ENCODE assay signal across 27 cellular contexts in genomic region chr1:58580186-58580585, GRCh38. TPM values are rescaled to one million over a fixed set of nuclear protein-coding genes. Genes with fewer than 3 reads are reported as not detected.
DNase-seq lines count a peak whose midpoint lies in the region; ATAC-seq and TF ChIP-seq lines count a peak whose summit lies in the region.
"Had no signal": no experiment of that assay in that cellular context is flagged by ENCODE, and none has a peak within 500 bp of the region (broad histone marks: within the 10 kb centered on the region; RNA-seq: fewer than 3 reads in every experiment).

No MANE protein-coding gene starts in this region.

- H3K27ac ChIP-seq in neuronal stem cell (replicated peaks; ENCODE audit: low read length) (no peak overlapping the region), PC-3 (ENCODE audit: low read length) (no peak overlapping the region), ovary (no peak overlapping the region)
- H3K27ac ChIP-seq: right atrium auricular region, WERI-Rb-1 had no signal

- H3K14ac ChIP-seq in neuronal stem cell (ENCODE audit: low read length) = no peak overlapping the region

- H3F3A ChIP-seq in PC-3 (ENCODE audit: low read length, unreplicated experiment) = peaks cover 5% of the 10 kb centered on the region

- TF ChIP-seq POLR2A in ovary (IDR thresholded peaks at IDR 0.05) = no peak

- H3K4me3 ChIP-seq in astrocyte of the spinal cord (ENCODE audit: low read depth, low read length) = no peak overlapping the region
- no peak overlapping the region for H3K4me3 ChIP-seq in neuronal stem cell (ENCODE audit: low read length in 2 of 2)
- H3K4me3 ChIP-seq in PC-3 (ENCODE audit: low read length) = no peak overlapping the region
- H3K4me3 ChIP-seq in ovary = no peak overlapping the region
- H3K4me3 ChIP-seq: right atrium auricular region, upper lobe of left lung had no signal

- H3K9me3 ChIP-seq in neuronal stem cell (replicated peaks in 1 of 2; ENCODE audit: control insufficient read depth in 2 of 2, insufficient read depth in 1 of 2, low read depth in 1 of 2, low read length in 2 of 2) = peaks cover 0 to 5% of the 10 kb centered on the region in 2 donors
- H3K9me3 ChIP-seq in PC-3 (ENCODE audit: low read length) = no peaks in the 10 kb centered on the region
- H3K9me3 ChIP-seq in ovary = no peaks in the 10 kb centered on the region
- H3K9me3 ChIP-seq: right atrium auricular region, upper lobe of left lung had no signal

- H3K9me2 ChIP-seq in PC-3 (replicated peaks; ENCODE audit: low read length) = no peaks in the 10 kb centered on the region

- H4K91ac ChIP-seq in neuronal stem cell (ENCODE audit: low read depth, low read length, poor library complexity) = no peak overlapping the region

- H2BK120ac ChIP-seq in neuronal stem cell (ENCODE audit: low read depth, low read length) = no peak overlapping the region

- H3K4me1 ChIP-seq in neuronal stem cell (ENCODE audit: control insufficient read depth in 2 of 2, insufficient read depth in 1 of 2, low read depth in 1 of 2, low read length in 2 of 2) (peaks cover 0 to 2% of the 10 kb centered on the region in 2 donors), PC-3 (ENCODE audit: insufficient read depth, low read length) (peaks cover 36% of the 10 kb centered on the region), ovary (ENCODE audit: insufficient read depth) (peaks cover 18% of the 10 kb centered on the region)

- no peak overlapping the region for H3K4ac ChIP-seq in neuronal stem cell (ENCODE audit: low read length)

- in situ Hi-C loops in astrocyte of the spinal cord (cut with HindIII; ENCODE audit: low sequenced_read_pairs) = no loop called here

- no peak overlapping the region for H3K23ac ChIP-seq in neuronal stem cell (ENCODE audit: low read depth, low read length, poor library complexity)

- no TSS peak for BruUV-seq in PC-3 (replicated peaks; lab: Mats Ljungman, UMichigan)

- H2AK5ac ChIP-seq in neuronal stem cell (ENCODE audit: low read depth, low read length) = no peak overlapping the region

- CTCF ChIA-PET in PC-3 (lab: Charles Lee) = no interaction called here

- intact Hi-C loops in PC-3 (cut with micrococcal nuclease) (no loop called here), ovary (cut with DNase I) (no loop called here)

- H3K9ac ChIP-seq in neuronal stem cell (ENCODE audit: low read depth, low read length, poor library complexity) = no peak overlapping the region
- H3K9ac ChIP-seq in PC-3 (ENCODE audit: low read length) = no peak overlapping the region

- WGBS in neuronal stem cell (ENCODE audit: extremely low coverage in 2 of 2, insufficient read length in 2 of 2, insufficient replicate concordance in 1 of 2), 2 donors = no CpG with 5 or more reads among the region's 1 CpG
- 11 to 12% (median 11%) methylated on average over 1 of the region's 1 CpG for WGBS in ovary, 3 donors

- H3K79me2 ChIP-seq in PC-3 (ENCODE audit: low read length) = peaks cover 65% of the 10 kb centered on the region

- TF ChIP-seq EP300 in ovary (IDR thresholded peaks at IDR 0.05) = no peak

- no peaks in the 10 kb centered on the region for H3K36me3 ChIP-seq in neuronal stem cell (replicated peaks in 1 of 2; ENCODE audit: control insufficient read depth in 2 of 2, insufficient read depth in 2 of 2, low read length in 2 of 2)
- no peaks in the 10 kb centered on the region for H3K36me3 ChIP-seq in PC-3 (ENCODE audit: low read depth, low read length)
- H3K36me3 ChIP-seq in ovary = no peaks in the 10 kb centered on the region
- H3K36me3 ChIP-seq: right atrium auricular region, upper lobe of left lung, WERI-Rb-1 had no signal

- H4K8ac ChIP-seq in neuronal stem cell (ENCODE audit: low read depth, low read length) = no peak overlapping the region

- no peak overlapping the region for H3K18ac ChIP-seq in neuronal stem cell (ENCODE audit: low read length)

- H3K79me1 ChIP-seq in neuronal stem cell (ENCODE audit: low read depth, low read length) = no peaks in the 10 kb centered on the region

- H4K20me1 ChIP-seq in PC-3 (ENCODE audit: low read length) = peaks cover 15% of the 10 kb centered on the region

- no peak for ATAC-seq in PC-3
- ATAC-seq: activated naive CD8-positive, alpha-beta T cell treated with anti-CD3 and anti-CD28 coated beads, Interleukin-2, amount 50 U/mL, for 24 hours; naive thymus-derived CD8-positive, alpha-beta T cell; Right ventricle myocardium inferior had no signal

- POLR2A ChIA-PET in PC-3 (lab: Charles Lee; ENCODE audit: unreplicated experiment) = no interaction called here

- H2AFZ ChIP-seq in neuronal stem cell (ENCODE audit: low read length) (no peak overlapping the region), PC-3 (ENCODE audit: low read length) (no peak overlapping the region)

- no peak overlapping the region for H2BK15ac ChIP-seq in neuronal stem cell (ENCODE audit: low read length)

- H2BK12ac ChIP-seq in neuronal stem cell (ENCODE audit: low read length) = no peak overlapping the region

- H2BK5ac ChIP-seq in neuronal stem cell (ENCODE audit: low read length) = no peak overlapping the region

- TF ChIP-seq CTCF in astrocyte of the spinal cord (IDR thresholded peaks at IDR 0.05; ENCODE audit: low read depth, low read length) (no peak), PC-3 (conservative IDR thresholded peaks at IDR 0.05; ENCODE audit: low read depth, low read length) (no peak), ovary (IDR thresholded peaks at IDR 0.05) (no peak)

- H3K27me3 ChIP-seq in neuronal stem cell (ENCODE audit: control insufficient read depth in 3 of 3, insufficient read depth in 3 of 3, low read depth in 1 of 3, low read length in 3 of 3) (peaks cover 6 to 22% (median 15%) of the 10 kb centered on the region in 3 experiments), PC-3 (ENCODE audit: low read length) (no peaks in the 10 kb centered on the region), ovary (no peaks in the 10 kb centered on the region)

- DNase-seq in H4 (ENCODE audit: low spot score) (peak; percentile 73), astrocyte of the spinal cord (ENCODE audit: low read depth, low spot score) (peak; percentile 23), iris pigment epithelial cell (ENCODE audit: low read depth) (peak; percentile 27), pons (ENCODE audit: low spot score) (peak; percentile 96), neuronal stem cell (ENCODE audit: low spot score) (no peak), PC-3 (no peak), GDM1 (lab: John Stamatoyannopoulos, UW) (no peak), ovary (no peak)
- DNase-seq: ACHN; activated CD4-positive, alpha-beta T cell treated with anti-CD3 and anti-CD28 coated beads, Interleukin-2, amount 10 ng/mL, durations not matched to agents 24 days and 14 days; activated effector memory CD4-positive, alpha-beta T cell treated with anti-CD3 and anti-CD28 coated beads, Interleukin-2, amount 50 U/mL, for 16 hours; activated naive CD8-positive, alpha-beta T cell treated with anti-CD3 and anti-CD28 coated beads, Interleukin-2, amount 50 U/mL, for 24 hours; activated T-cell treated with anti-CD3 and anti-CD28 coated beads, Interleukin-2, amount 50 U/mL, for 1 hour; DMS79 treated with DMSO at 0.1 percent for 48 hours; KG1; naive thymus-derived CD8-positive, alpha-beta T cell; NCI-H1436; NCI-H2081 treated with DMSO at 0.1 percent for 48 hours; NCI-H345; NCI-H774; SW 1271; T-helper 9 cell; upper lobe of left lung; WERI-Rb-1 had no signal

- no peak overlapping the region for H3K4me2 ChIP-seq in neuronal stem cell (ENCODE audit: insufficient read depth, low read length, poor library complexity, severe bottlenecking)
- no peak overlapping the region for H3K4me2 ChIP-seq in PC-3 (ENCODE audit: low read length)

RNA-seq across cellular contexts. Expression of gene TACSTD2, which starts 3.1 kb away (rescaled TPM):
- not detected in 2 replicates for total RNA-seq in H4 (2014; rRNA removed; shearing (Covaris generic))
- polyA plus RNA-seq in neuronal stem cell (2013, experiment 1 of 2) = not detected
- polyA plus RNA-seq in neuronal stem cell (2013, experiment 2 of 2) = 0.04 TPM
- total RNA-seq in PC-3 (2014; rRNA removed) (94.2 and 129 TPM in 2 replicates), ovary (100 to 1,000 TPM in 1 of 7 donors, 10 to 100 TPM in 2, 1 to 10 TPM in 3, under 1 TPM in 1; 0.35 to 132 (median 7.5) TPM)
- polyA plus RNA-seq in ovary = 1 to 10 TPM; 1.2 to 1.9 TPM
- total RNA-seq: activated CD4-positive, alpha-beta T cell treated with anti-CD3 and anti-CD28 coated beads, Interleukin-2, amount 10 ng/mL, durations not matched to agents 24 days and 14 days; activated CD8-positive, alpha-beta memory T cell treated with anti-CD3 and anti-CD28 coated beads for 36 hours; naive thymus-derived CD8-positive, alpha-beta T cell had no signal
- polyA plus RNA-seq: naive thymus-derived CD8-positive, alpha-beta T cell had no signal

RNA-seq across cellular contexts. Expression of gene OMA1, which starts 33.7 kb away (rescaled TPM):
- total RNA-seq in H4 (2014; rRNA removed; shearing (Covaris generic)) = 29.0 and 34.8 TPM in 2 replicates
- 5.7 TPM for polyA plus RNA-seq in neuronal stem cell (2013, experiment 1 of 2)
- 6.0 TPM for polyA plus RNA-seq in neuronal stem cell (2013, experiment 2 of 2)
- total RNA-seq in PC-3 (2014; rRNA removed) (9.2 and 16.1 TPM in 2 replicates), ovary (10 to 100 TPM; 29.8 to 51.5 (median 36.2) TPM)
- 10 to 100 TPM in 1 of 2 donors, 1 to 10 TPM in 1; 8.1 to 24.4 TPM for polyA plus RNA-seq in ovary

Comparison
In these comparisons a context has a peak if more than half of its experiments do, and no peak if none do; other contexts are left out.
1. DNase-seq: peak in H4 (single experiment), astrocyte of the spinal cord (single experiment), iris pigment epithelial cell (single experiment) and pons (single experiment); none in neuronal stem cell (single experiment), PC-3 (single experiment), GDM1 (single experiment) and ovary (0 of 5).